In the genomic region with DNA sequence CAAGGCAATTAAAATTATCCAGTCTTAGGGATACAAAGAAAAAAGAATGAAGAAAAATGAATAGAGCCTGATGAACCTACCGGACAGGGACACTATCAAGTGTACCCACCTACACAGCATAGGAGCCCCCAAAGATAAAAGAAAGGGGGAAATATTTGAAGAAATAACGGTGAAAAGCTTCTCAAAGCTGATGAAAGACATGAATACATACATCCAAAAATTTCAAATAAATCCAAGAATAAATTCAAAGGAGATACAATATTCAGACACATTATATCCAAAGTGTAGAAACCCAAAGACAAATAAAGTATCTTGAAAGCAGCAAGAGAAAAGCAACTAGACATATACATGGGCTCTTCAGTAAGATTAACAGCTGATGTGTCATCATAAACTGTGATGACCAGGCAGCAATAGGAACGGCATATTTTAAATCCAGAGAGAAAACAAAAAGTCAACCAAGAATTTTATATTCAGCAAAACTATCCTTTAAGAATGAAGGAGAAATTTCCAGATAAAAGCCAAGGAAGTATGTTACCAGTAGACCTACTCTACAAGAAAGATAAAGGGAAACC, we compare ENCODE assay signal across 1 cellular context.
A peak's percentile ranks its signal among the peaks of the same experiment; 100 is the strongest.
TF ChIP-seq lines count a peak whose summit lies in the region.

No MANE protein-coding gene starts in this region.

TF ChIP-seq in K562, 482 proteins besides CTCF, POLR2A, EP300 and RAD21:
- TF ChIP-seq KDM2B (CRISPR knock-in tag; IDR thresholded peaks at IDR 0.05) (no peak), EHMT2 (IDR thresholded peaks at IDR 0.05) (no peak), POLR2H (tag; IDR thresholded peaks at IDR 0.05; ENCODE audit: low read depth) (no peak), ILF3 (IDR thresholded peaks at IDR 0.05; ENCODE audit: borderline replicate concordance) (no peak), RFX7 (CRISPR knock-in tag; IDR thresholded peaks at IDR 0.05) (no peak), PTTG1 (tag; IDR thresholded peaks at IDR 0.05; ENCODE audit: low read depth) (no peak), RCOR1 (IDR thresholded peaks at IDR 0.05; ENCODE audit: borderline replicate concordance in 1 of 2, low read depth in 2 of 2, low read length in 2 of 2) (no peak), NEUROD1 (IDR thresholded peaks at IDR 0.05; ENCODE audit: borderline replicate concordance, low read depth, low read length, partially characterized antibody) (no peak), MCM2 (IDR thresholded peaks at IDR 0.05; ENCODE audit: low read depth) (no peak), SMAD1 (IDR thresholded peaks at IDR 0.05; ENCODE audit: low read depth, low read length, partially characterized antibody) (no peak), ZSCAN32 (CRISPR knock-in tag; IDR thresholded peaks at IDR 0.05) (no peak), POLR2G (IDR thresholded peaks at IDR 0.05; ENCODE audit: low read depth, low read length) (no peak), HMG20A (CRISPR knock-in tag; conservative IDR thresholded peaks at IDR 0.05) (no peak), MCM7 (IDR thresholded peaks at IDR 0.05) (no peak), CBX3 (IDR thresholded peaks at IDR 0.05; ENCODE audit: borderline replicate concordance in 1 of 2, low read length in 2 of 2) (peak in 1 of 2 experiments; percentile 98; a peak in 2 of 3 replicates), TGIF2 (CRISPR knock-in tag; IDR thresholded peaks at IDR 0.05) (no peak), ZNF764 (CRISPR knock-in tag; IDR thresholded peaks at IDR 0.05; ENCODE audit: low read depth) (no peak), KDM1A (IDR thresholded peaks at IDR 0.05) (peak in 1 of 2 experiments; percentile 28; a peak in 1 of 4 replicates), ZNF311 (CRISPR knock-in tag; IDR thresholded peaks at IDR 0.05) (no peak), SAFB2 (IDR thresholded peaks at IDR 0.05; ENCODE audit: borderline replicate concordance, low read depth, low read length, severe bottlenecking) (no peak), CC2D1A (IDR thresholded peaks at IDR 0.05) (no peak), ZFP1 (CRISPR knock-in tag; IDR thresholded peaks at IDR 0.05) (peak; percentile 82), XRCC3 (IDR thresholded peaks at IDR 0.05) (peak; percentile 88), CHD1 (IDR thresholded peaks at IDR 0.05; ENCODE audit: low read length) (no peak), TRIM28 (IDR thresholded peaks at IDR 0.05) (peak; percentile 96), COPS2 (conservative IDR thresholded peaks at IDR 0.05) (no peak), THRAP3 (IDR thresholded peaks at IDR 0.05; ENCODE audit: borderline replicate concordance) (no peak), ZKSCAN8 (CRISPR knock-in tag; IDR thresholded peaks at IDR 0.05) (no peak), NCOA4 (IDR thresholded peaks at IDR 0.05; ENCODE audit: partially characterized antibody) (no peak), ESRRA (IDR thresholded peaks at IDR 0.05; ENCODE audit: borderline replicate concordance, low read depth) (no peak), EGR1 (conservative IDR thresholded peaks at IDR 0.05) (no peak), TCF3 (CRISPR knock-in tag; IDR thresholded peaks at IDR 0.05) (no peak), ZNF133 (CRISPR knock-in tag; IDR thresholded peaks at IDR 0.05) (no peak), SRSF7 (optimal IDR thresholded peaks at IDR 0.05; ENCODE audit: low read depth, low read length) (no peak), TRIM24 (IDR thresholded peaks at IDR 0.05) (peak; percentile 79 to 90), NFIX (CRISPR knock-in tag; IDR thresholded peaks at IDR 0.05; ENCODE audit: low read depth) (no peak), LARP7 (IDR thresholded peaks at IDR 0.05) (no peak), SREBF1 (IDR thresholded peaks at IDR 0.05; ENCODE audit: borderline replicate concordance, low read depth, low read length) (no peak), ZNF316 (IDR thresholded peaks at IDR 0.05) (peak; percentile 48), EP400 (IDR thresholded peaks at IDR 0.05) (no peak), ATF7 (IDR thresholded peaks at IDR 0.05) (no peak), ZBTB7A (IDR thresholded peaks at IDR 0.05; ENCODE audit: borderline replicate concordance, control insufficient read depth, low read depth, low read length) (no peak), KLF16 (IDR thresholded peaks at IDR 0.05) (no peak), MAFG (tag; conservative IDR thresholded peaks at IDR 0.05) (peak; percentile 64), CBX5 (IDR thresholded peaks at IDR 0.05; ENCODE audit: borderline replicate concordance, low read depth) (peak; percentile 66), ZNF695 (CRISPR knock-in tag; IDR thresholded peaks at IDR 0.05) (no peak), NUFIP1 (IDR thresholded peaks at IDR 0.05; ENCODE audit: partially characterized antibody) (no peak), SMAD3 (CRISPR knock-in tag; conservative IDR thresholded peaks at IDR 0.05) (no peak), PTBP1 (IDR thresholded peaks at IDR 0.05; ENCODE audit: low read depth, low read length) (no peak), BMI1 (IDR thresholded peaks at IDR 0.05; ENCODE audit: low read length) (no peak), SNRNP70 (optimal IDR thresholded peaks at IDR 0.05; ENCODE audit: low read depth, low read length) (no peak)
- TF ChIP-seq, protein P1, sequence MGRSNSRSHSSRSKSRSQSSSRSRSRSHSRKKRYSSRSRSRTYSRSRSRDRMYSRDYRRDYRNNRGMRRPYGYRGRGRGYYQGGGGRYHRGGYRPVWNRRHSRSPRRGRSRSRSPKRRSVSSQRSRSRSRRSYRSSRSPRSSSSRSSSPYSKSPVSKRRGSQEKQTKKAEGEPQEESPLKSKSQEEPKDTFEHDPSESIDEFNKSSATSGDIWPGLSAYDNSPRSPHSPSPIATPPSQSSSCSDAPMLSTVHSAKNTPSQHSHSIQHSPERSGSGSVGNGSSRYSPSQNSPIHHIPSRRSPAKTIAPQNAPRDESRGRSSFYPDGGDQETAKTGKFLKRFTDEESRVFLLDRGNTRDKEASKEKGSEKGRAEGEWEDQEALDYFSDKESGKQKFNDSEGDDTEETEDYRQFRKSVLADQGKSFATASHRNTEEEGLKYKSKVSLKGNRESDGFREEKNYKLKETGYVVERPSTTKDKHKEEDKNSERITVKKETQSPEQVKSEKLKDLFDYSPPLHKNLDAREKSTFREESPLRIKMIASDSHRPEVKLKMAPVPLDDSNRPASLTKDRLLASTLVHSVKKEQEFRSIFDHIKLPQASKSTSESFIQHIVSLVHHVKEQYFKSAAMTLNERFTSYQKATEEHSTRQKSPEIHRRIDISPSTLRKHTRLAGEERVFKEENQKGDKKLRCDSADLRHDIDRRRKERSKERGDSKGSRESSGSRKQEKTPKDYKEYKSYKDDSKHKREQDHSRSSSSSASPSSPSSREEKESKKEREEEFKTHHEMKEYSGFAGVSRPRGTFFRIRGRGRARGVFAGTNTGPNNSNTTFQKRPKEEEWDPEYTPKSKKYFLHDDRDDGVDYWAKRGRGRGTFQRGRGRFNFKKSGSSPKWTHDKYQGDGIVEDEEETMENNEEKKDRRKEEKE (IDR thresholded peaks at IDR 0.05; ENCODE audit: borderline replicate concordance in 1 of 2, control insufficient read depth in 1 of 2, low read depth in 2 of 2, low read length in 1 of 2), result no peak
- TF ChIP-seq, protein P2, sequence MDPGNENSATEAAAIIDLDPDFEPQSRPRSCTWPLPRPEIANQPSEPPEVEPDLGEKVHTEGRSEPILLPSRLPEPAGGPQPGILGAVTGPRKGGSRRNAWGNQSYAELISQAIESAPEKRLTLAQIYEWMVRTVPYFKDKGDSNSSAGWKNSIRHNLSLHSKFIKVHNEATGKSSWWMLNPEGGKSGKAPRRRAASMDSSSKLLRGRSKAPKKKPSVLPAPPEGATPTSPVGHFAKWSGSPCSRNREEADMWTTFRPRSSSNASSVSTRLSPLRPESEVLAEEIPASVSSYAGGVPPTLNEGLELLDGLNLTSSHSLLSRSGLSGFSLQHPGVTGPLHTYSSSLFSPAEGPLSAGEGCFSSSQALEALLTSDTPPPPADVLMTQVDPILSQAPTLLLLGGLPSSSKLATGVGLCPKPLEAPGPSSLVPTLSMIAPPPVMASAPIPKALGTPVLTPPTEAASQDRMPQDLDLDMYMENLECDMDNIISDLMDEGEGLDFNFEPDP (CRISPR knock-in tag; IDR thresholded peaks at IDR 0.05), result no peak
- TF ChIP-seq, protein P3, sequence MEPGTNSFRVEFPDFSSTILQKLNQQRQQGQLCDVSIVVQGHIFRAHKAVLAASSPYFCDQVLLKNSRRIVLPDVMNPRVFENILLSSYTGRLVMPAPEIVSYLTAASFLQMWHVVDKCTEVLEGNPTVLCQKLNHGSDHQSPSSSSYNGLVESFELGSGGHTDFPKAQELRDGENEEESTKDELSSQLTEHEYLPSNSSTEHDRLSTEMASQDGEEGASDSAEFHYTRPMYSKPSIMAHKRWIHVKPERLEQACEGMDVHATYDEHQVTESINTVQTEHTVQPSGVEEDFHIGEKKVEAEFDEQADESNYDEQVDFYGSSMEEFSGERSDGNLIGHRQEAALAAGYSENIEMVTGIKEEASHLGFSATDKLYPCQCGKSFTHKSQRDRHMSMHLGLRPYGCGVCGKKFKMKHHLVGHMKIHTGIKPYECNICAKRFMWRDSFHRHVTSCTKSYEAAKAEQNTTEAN (CRISPR knock-in tag; IDR thresholded peaks at IDR 0.05), result no peak
- TF ChIP-seq, protein P4, sequence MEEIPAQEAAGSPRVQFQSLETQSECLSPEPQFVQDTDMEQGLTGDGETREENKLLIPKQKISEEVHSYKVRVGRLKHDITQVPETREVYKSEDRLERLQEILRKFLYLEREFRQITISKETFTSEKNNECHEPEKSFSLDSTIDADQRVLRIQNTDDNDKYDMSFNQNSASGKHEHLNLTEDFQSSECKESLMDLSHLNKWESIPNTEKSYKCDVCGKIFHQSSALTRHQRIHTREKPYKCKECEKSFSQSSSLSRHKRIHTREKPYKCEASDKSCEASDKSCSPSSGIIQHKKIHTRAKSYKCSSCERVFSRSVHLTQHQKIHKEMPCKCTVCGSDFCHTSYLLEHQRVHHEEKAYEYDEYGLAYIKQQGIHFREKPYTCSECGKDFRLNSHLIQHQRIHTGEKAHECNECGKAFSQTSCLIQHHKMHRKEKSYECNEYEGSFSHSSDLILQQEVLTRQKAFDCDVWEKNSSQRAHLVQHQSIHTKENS (CRISPR knock-in tag; IDR thresholded peaks at IDR 0.05), result no peak
- TF ChIP-seq, protein P5, sequence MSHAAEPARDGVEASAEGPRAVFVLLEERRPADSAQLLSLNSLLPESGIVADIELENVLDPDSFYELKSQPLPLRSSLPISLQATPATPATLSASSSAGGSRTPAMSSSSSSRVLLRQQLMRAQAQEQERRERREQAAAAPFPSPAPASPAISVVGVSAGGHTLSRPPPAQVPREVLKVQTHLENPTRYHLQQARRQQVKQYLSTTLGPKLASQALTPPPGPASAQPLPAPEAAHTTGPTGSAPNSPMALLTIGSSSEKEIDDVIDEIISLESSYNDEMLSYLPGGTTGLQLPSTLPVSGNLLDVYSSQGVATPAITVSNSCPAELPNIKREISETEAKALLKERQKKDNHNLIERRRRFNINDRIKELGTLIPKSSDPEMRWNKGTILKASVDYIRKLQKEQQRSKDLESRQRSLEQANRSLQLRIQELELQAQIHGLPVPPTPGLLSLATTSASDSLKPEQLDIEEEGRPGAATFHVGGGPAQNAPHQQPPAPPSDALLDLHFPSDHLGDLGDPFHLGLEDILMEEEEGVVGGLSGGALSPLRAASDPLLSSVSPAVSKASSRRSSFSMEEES (CRISPR knock-in tag; IDR thresholded peaks at IDR 0.05), result no peak
- TF ChIP-seq, protein P6, sequence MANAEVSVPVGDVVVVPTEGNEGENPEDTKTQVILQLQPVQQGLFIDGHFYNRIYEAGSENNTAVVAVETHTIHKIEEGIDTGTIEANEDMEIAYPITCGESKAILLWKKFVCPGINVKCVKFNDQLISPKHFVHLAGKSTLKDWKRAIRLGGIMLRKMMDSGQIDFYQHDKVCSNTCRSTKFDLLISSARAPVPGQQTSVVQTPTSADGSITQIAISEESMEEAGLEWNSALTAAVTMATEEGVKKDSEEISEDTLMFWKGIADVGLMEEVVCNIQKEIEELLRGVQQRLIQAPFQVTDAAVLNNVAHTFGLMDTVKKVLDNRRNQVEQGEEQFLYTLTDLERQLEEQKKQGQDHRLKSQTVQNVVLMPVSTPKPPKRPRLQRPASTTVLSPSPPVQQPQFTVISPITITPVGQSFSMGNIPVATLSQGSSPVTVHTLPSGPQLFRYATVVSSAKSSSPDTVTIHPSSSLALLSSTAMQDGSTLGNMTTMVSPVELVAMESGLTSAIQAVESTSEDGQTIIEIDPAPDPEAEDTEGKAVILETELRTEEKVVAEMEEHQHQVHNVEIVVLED (CRISPR knock-in tag; IDR thresholded peaks at IDR 0.05), result no peak
- TF ChIP-seq, protein P7, sequence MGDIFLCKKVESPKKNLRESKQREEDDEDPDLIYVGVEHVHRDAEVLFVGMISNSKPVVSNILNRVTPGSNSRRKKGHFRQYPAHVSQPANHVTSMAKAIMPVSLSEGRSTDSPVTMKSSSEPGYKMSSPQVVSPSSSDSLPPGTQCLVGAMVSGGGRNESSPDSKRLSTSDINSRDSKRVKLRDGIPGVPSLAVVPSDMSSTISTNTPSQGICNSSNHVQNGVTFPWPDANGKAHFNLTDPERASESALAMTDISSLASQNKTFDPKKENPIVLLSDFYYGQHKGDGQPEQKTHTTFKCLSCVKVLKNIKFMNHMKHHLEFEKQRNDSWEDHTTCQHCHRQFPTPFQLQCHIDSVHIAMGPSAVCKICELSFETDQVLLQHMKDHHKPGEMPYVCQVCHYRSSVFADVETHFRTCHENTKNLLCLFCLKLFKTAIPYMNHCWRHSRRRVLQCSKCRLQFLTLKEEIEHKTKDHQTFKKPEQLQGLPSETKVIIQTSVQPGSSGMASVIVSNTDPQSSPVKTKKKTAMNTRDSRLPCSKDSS (IDR thresholded peaks at IDR 0.05; ENCODE audit: low read depth, partially characterized antibody), result peak; percentile 82
